Comparison of ENCODE assay signal across 9 cellular contexts in the genomic region with DNA sequence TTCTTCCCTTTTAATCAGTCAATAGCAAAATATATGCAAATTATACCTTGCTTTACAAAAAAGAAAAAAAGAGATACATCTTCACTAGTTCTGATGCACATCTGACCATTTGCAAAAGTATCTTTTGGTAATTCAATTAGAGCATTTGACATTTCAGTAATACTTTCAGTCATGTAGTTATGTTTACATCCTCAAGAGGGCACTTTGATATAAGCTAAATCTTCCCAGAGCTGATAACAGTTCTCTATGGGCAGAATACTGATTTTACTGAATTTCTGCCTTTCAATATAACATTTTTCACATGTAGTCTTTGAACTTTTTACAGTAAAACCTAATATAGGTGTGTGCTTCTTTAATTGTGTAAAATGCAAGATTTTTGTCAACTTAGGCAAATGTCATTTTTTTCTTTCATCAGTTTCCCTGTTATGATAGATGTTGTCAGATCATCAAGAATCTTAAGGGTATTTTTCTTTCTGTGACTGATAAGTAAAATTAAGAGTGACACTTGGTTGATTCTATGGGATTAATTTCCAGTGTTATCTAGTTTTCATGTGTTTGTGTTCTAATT.
DNase-seq lines count a peak whose midpoint lies in the region; ATAC-seq and TF ChIP-seq lines count a peak whose summit lies in the region.
"Had no signal": no experiment of that assay in that cellular context is flagged by ENCODE, and none has a peak within 500 bp of the region (broad histone marks: within the 10 kb centered on the region; RNA-seq: fewer than 3 reads in every experiment).

No MANE protein-coding gene starts in this region.

- H3K4me2 ChIP-seq in DND-41 (ENCODE audit: insufficient read depth, low read length) (no peak overlapping the region), KMS-11 (no peak overlapping the region)

- H3K4me1 ChIP-seq in DND-41 (ENCODE audit: insufficient read depth, low read length), result no peaks in the 10 kb centered on the region
- H3K4me1 ChIP-seq in KMS-11 (ENCODE audit: low read depth, poor library complexity, severe bottlenecking), result no peaks in the 10 kb centered on the region

- H2AFZ ChIP-seq in DND-41 (ENCODE audit: low read depth, low read length) (no peak overlapping the region), KMS-11 (ENCODE audit: low read depth) (no peak overlapping the region)

- peak; percentile 64 for TF ChIP-seq CTCF in DND-41 (IDR thresholded peaks at IDR 0.05; ENCODE audit: borderline replicate concordance, extremely low read depth, low read length, poor library complexity, severe bottlenecking)
- TF ChIP-seq CTCF in KMS-11 (conservative IDR thresholded peaks at IDR 0.05; ENCODE audit: low read depth, low read length), result peak; percentile 77
- TF ChIP-seq CTCF in RWPE1 (conservative IDR thresholded peaks at IDR 0.05; ENCODE audit: low read depth), result peak; percentile 78
- peak; percentile 42 for TF ChIP-seq CTCF in fibroblast of villous mesenchyme (IDR thresholded peaks at IDR 0.05; ENCODE audit: insufficient read depth, low read depth, low read length)

- ATAC-seq in DND-41 (ENCODE audit: insufficient read depth, low read depth), result peak; percentile 56; the same call in 2 of the 3 replicates
- peak; percentile 77 for ATAC-seq in GM21528 (IDR thresholded peaks at IDR 0.05; ENCODE audit: low FRiP score, unreplicated experiment)
- ATAC-seq in activated CD4-positive, CD25-positive, alpha-beta regulatory T cell treated with anti-CD3 and anti-CD28 coated beads, Interleukin-2, amount 50 U/mL, for 24 hours, result no peak

- no peaks in the 10 kb centered on the region for H3K9me3 ChIP-seq in DND-41 (ENCODE audit: insufficient read depth, low read length, severe bottlenecking)

- no peaks in the 10 kb centered on the region for H3K27me3 ChIP-seq in DND-41 (ENCODE audit: insufficient read depth, low read length, poor library complexity)
- no peaks in the 10 kb centered on the region for H3K27me3 ChIP-seq in KMS-11 (ENCODE audit: insufficient read depth, low read depth)

- H4K20me1 ChIP-seq in DND-41 (ENCODE audit: insufficient read depth, low read length) (no peaks in the 10 kb centered on the region), KMS-11 (ENCODE audit: insufficient read depth) (no peaks in the 10 kb centered on the region)

- DNase-seq in DND-41, result no peak
- DNase-seq in RWPE1 (ENCODE audit: low spot score), result peak; percentile 25
- DNase-seq in fibroblast of villous mesenchyme (ENCODE audit: low read depth), result peak; percentile 10
- peak; percentile 79 for DNase-seq in superior temporal gyrus (ENCODE audit: extremely low spot score)
- no peak for DNase-seq in immature natural killer cell
- DNase-seq: naive B cell had no signal

- H3K4me3 Mint-ChIP-seq in immature natural killer cell, result no peak overlapping the region
- H3K4me3 Mint-ChIP-seq: naive B cell had no signal

- H3K4me1 Mint-ChIP-seq in immature natural killer cell, result no peaks in the 10 kb centered on the region
- H3K4me1 Mint-ChIP-seq: naive B cell had no signal

- no peak overlapping the region for H3K27ac Mint-ChIP-seq in immature natural killer cell
- H3K27ac Mint-ChIP-seq: naive B cell had no signal

- POLR2A ChIA-PET in RWPE1 (lab: Yijun Ruan, JAX; ENCODE audit: low non-redundant PET), result no interaction called here

- H3K36me3 ChIP-seq in DND-41 (ENCODE audit: insufficient read depth, low read length), result no peaks in the 10 kb centered on the region
- H3K36me3 ChIP-seq in KMS-11 (ENCODE audit: insufficient read depth), result no peaks in the 10 kb centered on the region

- H3K9me3 Mint-ChIP-seq in immature natural killer cell, result peaks cover 5 to 33% (median 11%) of the 10 kb centered on the region in 6 donors
- H3K9me3 Mint-ChIP-seq: naive B cell had no signal

- no peak overlapping the region for H3K27ac ChIP-seq in DND-41 (ENCODE audit: low read length)
- H3K27ac ChIP-seq in KMS-11, result no peak overlapping the region
- no peak overlapping the region for H3K27ac ChIP-seq in RWPE1

- H3K79me2 ChIP-seq in DND-41 (ENCODE audit: insufficient read depth, low read length), result no peaks in the 10 kb centered on the region
- no peaks in the 10 kb centered on the region for H3K79me2 ChIP-seq in KMS-11 (ENCODE audit: insufficient read depth, low read depth)

- H3K9ac ChIP-seq in DND-41 (ENCODE audit: low read depth, low read length) (no peak overlapping the region), KMS-11 (no peak overlapping the region)

- CTCF ChIA-PET in RWPE1 (lab: Yijun Ruan, JAX), result interaction anchor here (0.6 to 1.0 kb wide), 2 partner anchors 579 to 769 kb away, joined by 3 to 12 read pairs; no protein-coding TSS in a partner anchor

- H3K36me3 Mint-ChIP-seq in immature natural killer cell, result no peaks in the 10 kb centered on the region
- H3K36me3 Mint-ChIP-seq: naive B cell had no signal

- H3K4me3 ChIP-seq in DND-41 (ENCODE audit: low read depth in 1 of 2, low read length in 2 of 2) (no peak overlapping the region), KMS-11 (IDR thresholded peaks at IDR 0.05; ENCODE audit: insufficient read depth, low read depth, low read length) (no peak overlapping the region), fibroblast of villous mesenchyme (ENCODE audit: low read depth, low read length) (no peak overlapping the region)

- H3K27me3 Mint-ChIP-seq in immature natural killer cell (ENCODE audit: low read depth in 3 of 3), result peaks cover 0 to 1% (median 0%) of the 10 kb centered on the region in 3 donors
- H3K27me3 Mint-ChIP-seq: naive B cell had no signal

Comparison
In these comparisons a context has a peak if more than half of its experiments do, and no peak if none do; other contexts are left out.
1. ATAC-seq: peak in DND-41 (single experiment) and GM21528 (single experiment); none in activated CD4-positive, CD25-positive, alpha-beta regulatory T cell treated with anti-CD3 and anti-CD28 coated beads, Interleukin-2, amount 50 U/mL, for 24 hours (0 of 2).
2. DNase-seq: peak in RWPE1 (single experiment), fibroblast of villous mesenchyme (single experiment) and superior temporal gyrus (single experiment); none in DND-41 (single experiment) and immature natural killer cell (0 of 3).
3. Peak in every context shown above with its lines, with median percentiles within 50 percentile points of each other: CTCF ChIP-seq.